Comparison of ENCODE assay signal across 1 cellular context in the genomic region with DNA sequence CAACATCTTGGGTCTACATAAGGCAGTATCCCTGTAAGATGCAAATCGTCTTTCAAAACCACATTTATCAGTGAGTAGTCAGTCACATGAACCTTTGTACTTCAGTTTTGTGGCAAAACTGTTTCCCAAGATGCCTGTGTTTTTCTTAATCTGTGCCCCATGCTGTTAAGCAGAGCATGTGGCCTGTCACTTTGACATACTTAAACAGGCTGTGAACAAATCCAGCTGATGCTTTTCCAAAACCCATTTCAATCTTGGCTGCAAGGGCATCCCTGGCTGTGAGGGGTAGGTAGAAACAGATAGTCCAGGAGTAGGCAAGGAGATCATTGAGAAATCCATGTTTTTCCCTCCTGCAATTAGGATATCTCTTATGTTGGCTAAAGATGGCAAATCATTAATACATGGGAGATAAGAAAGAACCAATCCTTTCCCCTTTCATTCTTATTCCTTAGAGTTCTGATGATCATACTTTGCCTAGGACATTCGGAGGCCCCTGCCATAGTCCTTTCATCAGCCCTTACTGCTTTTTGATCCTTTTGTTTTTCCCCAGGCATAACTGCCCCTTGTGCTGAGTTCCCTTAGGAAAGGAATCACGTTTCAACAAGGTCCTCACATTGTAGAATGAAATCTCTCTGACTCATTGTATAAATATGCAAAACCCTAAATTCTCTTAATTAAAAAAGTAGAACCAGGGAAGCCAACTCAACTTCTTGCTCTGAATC.
TF ChIP-seq lines count a peak whose summit lies in the region.

No MANE protein-coding gene starts in this region.

TF ChIP-seq in GM23338, 12 proteins besides CTCF, POLR2A, EP300 and RAD21:
- TF ChIP-seq ZNF462 (CRISPR knock-in tag; IDR thresholded peaks at IDR 0.05) (no peak), REST (IDR thresholded peaks at IDR 0.05; ENCODE audit: unreplicated experiment) (no peak), EZH2 (IDR thresholded peaks at IDR 0.05; ENCODE audit: low read depth, unreplicated experiment) (no peak), CREB1 (CRISPR knock-in tag; IDR thresholded peaks at IDR 0.05; ENCODE audit: low read depth) (no peak), STAT1 (IDR thresholded peaks at IDR 0.05; ENCODE audit: unreplicated experiment) (no peak), POLR2AphosphoS5 (IDR thresholded peaks at IDR 0.05; ENCODE audit: low read depth) (no peak), ZNF114 (CRISPR knock-in tag; IDR thresholded peaks at IDR 0.05) (no peak), JUNB (IDR thresholded peaks at IDR 0.05; ENCODE audit: unreplicated experiment) (no peak), ZNF331 (CRISPR knock-in tag; IDR thresholded peaks at IDR 0.05; ENCODE audit: low read depth) (no peak), EZH2phosphoT487 (IDR thresholded peaks at IDR 0.05; ENCODE audit: unreplicated experiment) (no peak)
- TF ChIP-seq, protein P1, sequence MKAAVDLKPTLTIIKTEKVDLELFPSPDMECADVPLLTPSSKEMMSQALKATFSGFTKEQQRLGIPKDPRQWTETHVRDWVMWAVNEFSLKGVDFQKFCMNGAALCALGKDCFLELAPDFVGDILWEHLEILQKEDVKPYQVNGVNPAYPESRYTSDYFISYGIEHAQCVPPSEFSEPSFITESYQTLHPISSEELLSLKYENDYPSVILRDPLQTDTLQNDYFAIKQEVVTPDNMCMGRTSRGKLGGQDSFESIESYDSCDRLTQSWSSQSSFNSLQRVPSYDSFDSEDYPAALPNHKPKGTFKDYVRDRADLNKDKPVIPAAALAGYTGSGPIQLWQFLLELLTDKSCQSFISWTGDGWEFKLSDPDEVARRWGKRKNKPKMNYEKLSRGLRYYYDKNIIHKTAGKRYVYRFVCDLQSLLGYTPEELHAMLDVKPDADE (IDR thresholded peaks at IDR 0.05) = no peak
